ENCODE assay signal across 1 cellular context in the genomic region with DNA sequence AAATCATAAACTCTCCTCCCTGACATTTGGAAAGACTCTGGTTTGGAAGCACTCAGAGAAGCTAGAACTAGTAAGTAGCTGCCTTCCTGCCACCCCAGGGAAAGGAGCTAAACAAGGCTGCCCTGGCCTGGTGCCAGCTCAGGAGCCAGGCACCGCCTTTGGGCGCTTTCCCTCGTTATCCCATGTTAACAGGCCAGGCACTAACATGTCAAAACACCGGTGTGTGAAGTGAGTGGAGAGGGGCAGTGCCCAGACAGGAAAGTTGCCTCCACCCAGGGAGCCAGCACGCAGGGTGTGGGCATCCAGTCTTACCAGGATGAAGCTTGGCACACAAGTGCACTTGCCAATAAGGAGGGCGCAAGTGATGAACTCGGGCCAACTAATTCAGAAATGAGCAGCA.
TF ChIP-seq lines count a peak whose summit lies in the region.

No MANE protein-coding gene starts in this region.

TF ChIP-seq in HEK293, 187 proteins besides CTCF, POLR2A, EP300 and RAD21 (continued from another document):
- TF ChIP-seq, protein P1, sequence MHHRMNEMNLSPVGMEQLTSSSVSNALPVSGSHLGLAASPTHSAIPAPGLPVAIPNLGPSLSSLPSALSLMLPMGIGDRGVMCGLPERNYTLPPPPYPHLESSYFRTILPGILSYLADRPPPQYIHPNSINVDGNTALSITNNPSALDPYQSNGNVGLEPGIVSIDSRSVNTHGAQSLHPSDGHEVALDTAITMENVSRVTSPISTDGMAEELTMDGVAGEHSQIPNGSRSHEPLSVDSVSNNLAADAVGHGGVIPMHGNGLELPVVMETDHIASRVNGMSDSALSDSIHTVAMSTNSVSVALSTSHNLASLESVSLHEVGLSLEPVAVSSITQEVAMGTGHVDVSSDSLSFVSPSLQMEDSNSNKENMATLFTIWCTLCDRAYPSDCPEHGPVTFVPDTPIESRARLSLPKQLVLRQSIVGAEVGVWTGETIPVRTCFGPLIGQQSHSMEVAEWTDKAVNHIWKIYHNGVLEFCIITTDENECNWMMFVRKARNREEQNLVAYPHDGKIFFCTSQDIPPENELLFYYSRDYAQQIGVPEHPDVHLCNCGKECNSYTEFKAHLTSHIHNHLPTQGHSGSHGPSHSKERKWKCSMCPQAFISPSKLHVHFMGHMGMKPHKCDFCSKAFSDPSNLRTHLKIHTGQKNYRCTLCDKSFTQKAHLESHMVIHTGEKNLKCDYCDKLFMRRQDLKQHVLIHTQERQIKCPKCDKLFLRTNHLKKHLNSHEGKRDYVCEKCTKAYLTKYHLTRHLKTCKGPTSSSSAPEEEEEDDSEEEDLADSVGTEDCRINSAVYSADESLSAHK (tag by site-specific recombination; IDR thresholded peaks at IDR 0.05): no peak
- TF ChIP-seq ZNF544 (tag by site-specific recombination; IDR thresholded peaks at IDR 0.05) (no peak), ZSCAN18 (tag by site-specific recombination; IDR thresholded peaks at IDR 0.05) (no peak), ZNF423 (tag by site-specific recombination; IDR thresholded peaks at IDR 0.05) (0 out of 2 replicates have a peak, but pooled peaks have one; percentile 36), OSR2 (tag by site-specific recombination; IDR thresholded peaks at IDR 0.05) (peak; percentile 74), ZNF2 (tag by site-specific recombination; IDR thresholded peaks at IDR 0.05) (0 out of 2 replicates have a peak, but pooled peaks have one; percentile 53), KLF1 (tag by site-specific recombination; IDR thresholded peaks at IDR 0.05) (peak; percentile 53), GLI4 (tag by site-specific recombination; IDR thresholded peaks at IDR 0.05) (no peak), ZBTB17 (tag by site-specific recombination; IDR thresholded peaks at IDR 0.05) (no peak), GFI1B (tag by site-specific recombination; IDR thresholded peaks at IDR 0.05) (no peak), ZBTB49 (tag by site-specific recombination; IDR thresholded peaks at IDR 0.05; ENCODE audit: low read depth) (no peak), ZNF214 (tag by site-specific recombination; IDR thresholded peaks at IDR 0.05; ENCODE audit: borderline replicate concordance) (no peak), ZNF670 (tag by site-specific recombination; IDR thresholded peaks at IDR 0.05; ENCODE audit: low read depth) (no peak), TCF7L2 (IDR thresholded peaks at IDR 0.05; ENCODE audit: borderline replicate concordance, low read depth, low read length) (no peak), ZNF624 (tag by site-specific recombination; IDR thresholded peaks at IDR 0.05) (0 out of 2 replicates have a peak, but pooled peaks have one; percentile 43), ZBTB8A (tag by site-specific recombination; IDR thresholded peaks at IDR 0.05) (peak; percentile 76), PRDM1 (tag by site-specific recombination; IDR thresholded peaks at IDR 0.05) (no peak)
- TF ChIP-seq, protein P2, sequence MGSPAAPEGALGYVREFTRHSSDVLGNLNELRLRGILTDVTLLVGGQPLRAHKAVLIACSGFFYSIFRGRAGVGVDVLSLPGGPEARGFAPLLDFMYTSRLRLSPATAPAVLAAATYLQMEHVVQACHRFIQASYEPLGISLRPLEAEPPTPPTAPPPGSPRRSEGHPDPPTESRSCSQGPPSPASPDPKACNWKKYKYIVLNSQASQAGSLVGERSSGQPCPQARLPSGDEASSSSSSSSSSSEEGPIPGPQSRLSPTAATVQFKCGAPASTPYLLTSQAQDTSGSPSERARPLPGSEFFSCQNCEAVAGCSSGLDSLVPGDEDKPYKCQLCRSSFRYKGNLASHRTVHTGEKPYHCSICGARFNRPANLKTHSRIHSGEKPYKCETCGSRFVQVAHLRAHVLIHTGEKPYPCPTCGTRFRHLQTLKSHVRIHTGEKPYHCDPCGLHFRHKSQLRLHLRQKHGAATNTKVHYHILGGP (tag by site-specific recombination; IDR thresholded peaks at IDR 0.05): no peak
- TF ChIP-seq, protein P3, sequence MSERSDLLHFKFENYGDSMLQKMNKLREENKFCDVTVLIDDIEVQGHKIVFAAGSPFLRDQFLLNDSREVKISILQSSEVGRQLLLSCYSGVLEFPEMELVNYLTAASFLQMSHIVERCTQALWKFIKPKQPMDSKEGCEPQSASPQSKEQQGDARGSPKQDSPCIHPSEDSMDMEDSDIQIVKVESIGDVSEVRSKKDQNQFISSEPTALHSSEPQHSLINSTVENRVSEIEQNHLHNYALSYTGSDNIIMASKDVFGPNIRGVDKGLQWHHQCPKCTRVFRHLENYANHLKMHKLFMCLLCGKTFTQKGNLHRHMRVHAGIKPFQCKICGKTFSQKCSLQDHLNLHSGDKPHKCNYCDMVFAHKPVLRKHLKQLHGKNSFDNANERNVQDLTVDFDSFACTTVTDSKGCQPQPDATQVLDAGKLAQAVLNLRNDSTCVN (tag by site-specific recombination; optimal IDR thresholded peaks at IDR 0.05): no peak
- TF ChIP-seq, protein P4, sequence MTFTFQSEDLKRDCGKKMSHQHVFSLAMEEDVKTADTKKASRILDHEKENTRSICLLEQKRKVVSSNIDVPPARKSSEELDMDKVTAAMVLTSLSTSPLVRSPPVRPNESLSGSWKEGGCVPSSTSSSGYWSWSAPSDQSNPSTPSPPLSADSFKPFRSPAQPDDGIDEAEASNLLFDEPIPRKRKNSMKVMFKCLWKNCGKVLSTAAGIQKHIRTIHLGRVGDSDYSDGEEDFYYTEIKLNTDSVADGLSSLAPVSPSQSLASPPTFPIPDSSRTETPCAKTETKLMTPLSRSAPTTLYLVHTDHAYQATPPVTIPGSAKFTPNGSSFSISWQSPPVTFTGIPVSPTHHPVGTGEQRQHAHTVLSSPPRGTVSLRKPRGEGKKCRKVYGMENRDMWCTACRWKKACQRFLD (tag by site-specific recombination; IDR thresholded peaks at IDR 0.05): no peak
